16 cellular contexts compared by ENCODE assay signal in genomic region chr17:4520881-4521600, GRCh38. TPM values are rescaled to one million over a fixed set of nuclear protein-coding genes. Genes with fewer than 3 reads are reported as not detected.
A peak's percentile ranks its signal among the peaks of the same experiment; 100 is the strongest.
DNase-seq lines count a peak whose midpoint lies in the region; ATAC-seq and TF ChIP-seq lines count a peak whose summit lies in the region.
"Had no signal": no experiment of that assay in that cellular context is flagged by ENCODE, and none has a peak within 500 bp of the region (broad histone marks: within the 10 kb centered on the region; RNA-seq: fewer than 3 reads in every experiment).

No MANE protein-coding gene starts in this region.

- peaks cover 3% of the 10 kb centered on the region for H3K9me3 ChIP-seq in adipocyte (ENCODE audit: control insufficient read depth, low read length)
- H3K9me3 ChIP-seq: vagina had no signal

- H3K4me3 ChIP-seq in AG10803 (ENCODE audit: low read length) (no peak overlapping the region), adipocyte (ENCODE audit: low read length) (no peak overlapping the region), fibroblast of the aortic adventitia (ENCODE audit: low read depth, low read length) (no peak overlapping the region), brain microvascular endothelial cell (ENCODE audit: low read depth, low read length) (no peak overlapping the region)
- H3K4me3 ChIP-seq: vagina had no signal

- ATAC-seq in omental fat pad (ENCODE audit: low FRiP score) (peak; percentile 76), HG02885 (IDR thresholded peaks at IDR 0.05; ENCODE audit: poor library complexity, unreplicated experiment) (no peak)
- ATAC-seq: activated CD4-positive, CD25-positive, alpha-beta regulatory T cell treated with anti-CD3 and anti-CD28 coated beads, Interleukin-2, amount 50 U/mL, for 24 hours had no signal

- H3K9ac ChIP-seq in adipocyte (ENCODE audit: low read length), result no peak overlapping the region

- TF ChIP-seq CTCF in AG10803 (conservative IDR thresholded peaks at IDR 0.05; ENCODE audit: low read length) (no peak), fibroblast of the aortic adventitia (IDR thresholded peaks at IDR 0.05; ENCODE audit: insufficient read depth, low read length) (no peak), omental fat pad (IDR thresholded peaks at IDR 0.05) (no peak), brain microvascular endothelial cell (IDR thresholded peaks at IDR 0.05; ENCODE audit: low read depth, low read length, missing control alignments) (no peak)

- H3K36me3 ChIP-seq in adipocyte (ENCODE audit: control insufficient read depth, insufficient read depth, low read length, severe bottlenecking), result no peaks in the 10 kb centered on the region
- H3K36me3 ChIP-seq in brain microvascular endothelial cell (replicated peaks), result no peaks in the 10 kb centered on the region
- H3K36me3 ChIP-seq: vagina had no signal

- peaks cover 8% of the 10 kb centered on the region for H3K4me1 ChIP-seq in adipocyte (ENCODE audit: control insufficient read depth, insufficient read depth, low read length)

- in situ Hi-C loops in brain microvascular endothelial cell (cut with HindIII; ENCODE audit: low pct_ligation_motif_present, low sequenced_read_pairs), result no loop called here

- DNase-seq in AG10803 (ENCODE audit: low read depth), result peak; percentile 48
- peak; percentile 48 for DNase-seq in adipocyte (ENCODE audit: low read depth)
- DNase-seq in fibroblast of the aortic adventitia (ENCODE audit: low read depth), result peak; percentile 29
- DNase-seq in omental fat pad (ENCODE audit: low spot score), result no peak
- no peak for DNase-seq in NCI-H526 (lab: John Stamatoyannopoulos, UW)
- no peak for DNase-seq in brain microvascular endothelial cell
- DNase-seq in HuH-7.5 (ENCODE audit: low spot score), result no peak
- DNase-seq: activated effector memory CD4-positive, alpha-beta T cell treated with anti-CD3 and anti-CD28 coated beads, Interleukin-2, amount 50 U/mL, for 16 hours; effector CD4-positive, alpha-beta T cell; NCI-H2227 treated with DMSO at 0.1 percent for 48 hours had no signal

- H3K27ac ChIP-seq in brain microvascular endothelial cell, result no peak overlapping the region
- H3K27ac ChIP-seq: vagina had no signal

- H3K27me3 ChIP-seq in adipocyte (replicated peaks; ENCODE audit: control insufficient read depth, insufficient read depth, low read length), result peaks cover 16% of the 10 kb centered on the region
- H3K27me3 ChIP-seq in brain microvascular endothelial cell (replicated peaks), result no peaks in the 10 kb centered on the region
- H3K27me3 ChIP-seq: vagina had no signal

RNA-seq across cellular contexts. Expression of gene SPNS2, which starts 22.4 kb away (rescaled TPM):
- total RNA-seq in fibroblast of the aortic adventitia (ENCODE audit: low replicate concordance) (0.16 and 0.27 TPM in 2 replicates), omental fat pad (10 to 100 TPM in 3 of 4 donors, 1 to 10 TPM in 1; 6.0 to 46.0 (median 22.6) TPM)

RNA-seq across cellular contexts. Expression of gene MYBBP1A, which starts 34.1 kb away (rescaled TPM):
- total RNA-seq in fibroblast of the aortic adventitia (ENCODE audit: low replicate concordance) (51.0 and 55.8 TPM in 2 replicates), omental fat pad (100 to 1,000 TPM in 1 of 4 donors, 10 to 100 TPM in 3; 33.1 to 142 (median 39.1) TPM)

RNA-seq across cellular contexts. Expression of gene GGT6, which starts 39.3 kb away (rescaled TPM):
- not detected in 2 replicates for total RNA-seq in fibroblast of the aortic adventitia (ENCODE audit: low replicate concordance)
- under 1 TPM in 1 of 4 donors, not detected in 3; 0.37 TPM for total RNA-seq in omental fat pad
- total RNA-seq: H1, posterior vena cava, SK-MEL-5 had no signal

Comparison
In these comparisons a context has a peak if more than half of its experiments do, and no peak if none do; other contexts are left out.
1. DNase-seq: peak in AG10803 (single experiment), adipocyte (single experiment) and fibroblast of the aortic adventitia (single experiment); none in omental fat pad (single experiment), NCI-H526 (0 of 2), brain microvascular endothelial cell (single experiment) and HuH-7.5 (single experiment).